19 cellular contexts compared by ENCODE assay signal in genomic region chr5:71744009-71744792, GRCh38. TPM values are rescaled to one million over a fixed set of nuclear protein-coding genes. Genes with fewer than 3 reads are reported as not detected.
DNase-seq lines count a peak whose midpoint lies in the region; ATAC-seq and TF ChIP-seq lines count a peak whose summit lies in the region.
"Had no signal": no experiment of that assay in that cellular context is flagged by ENCODE, and none has a peak within 500 bp of the region (broad histone marks: within the 10 kb centered on the region; RNA-seq: fewer than 3 reads in every experiment).

No MANE protein-coding gene starts in this region.

- TF ChIP-seq CTCF in Calu3 (IDR thresholded peaks at IDR 0.05; ENCODE audit: unreplicated experiment), result no peak
- no peak for TF ChIP-seq CTCF in Peyer's patch (IDR thresholded peaks at IDR 0.05)
- no peak for TF ChIP-seq CTCF in stomach (IDR thresholded peaks at IDR 0.05)

- peaks cover 18% of the 10 kb centered on the region for H3K36me3 Mint-ChIP-seq in Calu3 (ENCODE audit: insufficient read depth, unreplicated experiment)
- H3K36me3 Mint-ChIP-seq: CD14-positive monocyte had no signal

- BruUV-seq in Calu3 (replicated peaks; lab: Mats Ljungman, UMichigan), result no TSS peak

- H3K27me3 ChIP-seq in Peyer's patch (no peaks in the 10 kb centered on the region), stomach (no peaks in the 10 kb centered on the region)

- H3K4me1 ChIP-seq in Peyer's patch (peaks cover 0 to 34% (median 1%) of the 10 kb centered on the region in 4 donors), stomach (peaks cover 12 to 33% (median 23%) of the 10 kb centered on the region in 4 donors)
- H3K4me1 ChIP-seq: Caco-2 had no signal

- H3K36me3 ChIP-seq in Peyer's patch (no peaks in the 10 kb centered on the region), stomach (no peaks in the 10 kb centered on the region)

- TF ChIP-seq POLR2A in Peyer's patch (IDR thresholded peaks at IDR 0.05), result no peak
- TF ChIP-seq POLR2A in stomach (IDR thresholded peaks at IDR 0.05), result no peak

- H3K27me3 Mint-ChIP-seq in Calu3 (ENCODE audit: unreplicated experiment), result no peaks in the 10 kb centered on the region

- DNase-seq in Calu3 (peak; percentile 76), Peyer's patch (peak in 2 of 3 donors; percentile 66 to 71), left colon (peak; percentile 49 to 58), stomach (peak; percentile 63), SIG-M5 treated with dmso at 0.1 percent for 504 hours (lab: John Stamatoyannopoulos, UW; ENCODE audit: unreplicated experiment) (no peak), DMS79 (lab: John Stamatoyannopoulos, UW) (no peak), NCI-H82 treated with DMSO at 0.1 percent for 48 hours (lab: John Stamatoyannopoulos, UW; ENCODE audit: unreplicated experiment) (no peak)
- DNase-seq: Caco-2, HFFc6, NCI-H187, NCI-H226, NCI-H524 treated with DMSO at 0.1 percent for 48 hours, OCI-M1 had no signal

- H3K4me3 ChIP-seq in Peyer's patch, result no peak overlapping the region
- H3K4me3 ChIP-seq in stomach, result no peak overlapping the region

- TF ChIP-seq EP300 in stomach (IDR thresholded peaks at IDR 0.05), result no peak

- H3K4me1 Mint-ChIP-seq in Calu3 (ENCODE audit: low read depth, unreplicated experiment), result peaks cover 55% of the 10 kb centered on the region
- H3K4me1 Mint-ChIP-seq: CD14-positive monocyte had no signal

- no peaks in the 10 kb centered on the region for H3K9me3 Mint-ChIP-seq in Calu3 (ENCODE audit: low read depth, unreplicated experiment)
- H3K9me3 Mint-ChIP-seq: HFFc6 had no signal

- no peaks in the 10 kb centered on the region for H3K9me3 ChIP-seq in Peyer's patch
- H3K9me3 ChIP-seq in stomach, result no peaks in the 10 kb centered on the region
- H3K9me3 ChIP-seq: Caco-2 had no signal

- H3K27ac ChIP-seq in Peyer's patch (peak overlapping the region in 3 of 4 donors; percentile 25 to 71 (median 63)), stomach (peak overlapping the region in 3 of 5 donors; percentile 27 to 66 (median 63))
- H3K27ac ChIP-seq: RWPE1 had no signal

- 33 to 49% (median 35%) methylated on average over 7 of the region's 7 CpGs for WGBS in stomach, 5 donors

- ATAC-seq in left colon (peak; percentile 61), HG03378 (IDR thresholded peaks at IDR 0.05; ENCODE audit: unreplicated experiment) (no peak)

- peak overlapping the region; percentile 34 for H3K4me3 Mint-ChIP-seq in Calu3 (ENCODE audit: low read depth, unreplicated experiment)
- H3K4me3 Mint-ChIP-seq: CD14-positive monocyte, HFFc6 had no signal

- intact Hi-C loops in Calu3 (cut with micrococcal nuclease; ENCODE audit: unreplicated experiment), result no loop called here
- intact Hi-C loops in left colon (cut with DNase I, micrococcal nuclease), result no loop called here
- intact Hi-C loops in stomach (cut with DNase I; ENCODE audit: low total_unique reads), result no loop called here

- CTCF ChIA-PET in Calu3 (lab: Charles Lee), result interaction anchor here (0.6 to 1.7 kb wide), 4 partner anchors 46 to 187 kb away, joined by 3 to 4 read pairs (median 4); no protein-coding TSS in a partner anchor

- H3K27ac Mint-ChIP-seq in Calu3 (ENCODE audit: unreplicated experiment), result peak overlapping the region; percentile 93
- H3K27ac Mint-ChIP-seq: CD14-positive monocyte, HFFc6 had no signal

RNA-seq across cellular contexts. Expression of gene CARTPT, which starts 25.1 kb away (rescaled TPM):
- total RNA-seq in Calu3 (2022), result not detected in 2 replicates
- total RNA-seq in Peyer's patch, result not detected
- under 1 TPM in 1 of 2 donors, not detected in 1; 0.39 TPM for total RNA-seq in left colon
- 10 to 100 TPM in 1 of 5 donors, 1 to 10 TPM in 1, not detected in 3; 5.8 to 11.4 TPM for total RNA-seq in stomach
- 1 to 10 TPM in 1 of 3 donors, under 1 TPM in 1, not detected in 1; 1.00 to 6.8 TPM for polyA plus RNA-seq in stomach
- total RNA-seq: Caco-2, H4, HFFc6, LHCN-M2, SK-MEL-5 had no signal
- polyA plus RNA-seq: CD14-positive monocyte had no signal

Comparison
In these comparisons a context has a peak if more than half of its experiments do, and no peak if none do; other contexts are left out.
1. DNase-seq: peak in Calu3 (single experiment), Peyer's patch (2 of 3), left colon (2 of 2) and stomach (single experiment); none in SIG-M5 treated with dmso at 0.1 percent for 504 hours (single experiment), DMS79 (single experiment) and NCI-H82 treated with DMSO at 0.1 percent for 48 hours (single experiment).